Comparison of ENCODE assay signal across 1 cellular context in the genomic region with DNA sequence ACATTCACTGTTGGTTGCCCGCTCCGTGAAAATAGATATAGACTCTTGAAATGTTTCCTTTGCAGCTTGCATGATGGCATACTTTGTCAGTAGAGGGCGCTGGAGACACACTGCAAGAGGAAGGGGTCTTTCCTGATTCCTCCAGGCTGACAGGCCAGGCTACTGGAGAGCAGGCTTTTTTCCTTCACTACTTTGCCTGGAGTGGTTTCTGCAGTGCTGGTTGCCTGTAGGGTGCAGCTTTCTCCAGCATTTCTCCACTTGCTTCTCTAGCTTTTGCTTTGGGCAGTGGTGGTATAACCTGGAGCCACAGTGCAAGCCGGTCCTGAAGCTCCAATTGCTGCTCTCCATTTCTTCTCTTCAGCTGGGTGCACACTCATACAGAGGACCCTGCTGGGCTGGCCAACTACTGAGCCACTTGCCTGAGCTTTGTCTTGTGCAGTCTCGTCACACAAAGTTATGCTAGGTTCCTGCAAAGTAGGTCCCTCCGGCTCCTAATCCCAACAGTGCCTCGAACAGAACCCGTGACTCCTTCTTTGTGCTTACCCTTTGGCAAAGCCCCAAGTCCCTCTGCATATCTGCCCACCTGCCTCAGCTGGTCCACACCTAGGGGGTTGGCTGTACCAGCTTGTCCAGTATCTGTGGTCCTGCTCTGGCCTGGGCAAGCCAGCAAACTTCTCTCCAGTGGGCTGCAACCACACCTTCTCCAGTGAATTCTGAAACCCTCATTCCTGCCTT.
TF ChIP-seq lines count a peak whose summit lies in the region.

No MANE protein-coding gene starts in this region.

TF ChIP-seq in HEK293, 187 proteins besides CTCF, POLR2A, EP300 and RAD21 (continued from another document):
- TF ChIP-seq, protein P1, sequence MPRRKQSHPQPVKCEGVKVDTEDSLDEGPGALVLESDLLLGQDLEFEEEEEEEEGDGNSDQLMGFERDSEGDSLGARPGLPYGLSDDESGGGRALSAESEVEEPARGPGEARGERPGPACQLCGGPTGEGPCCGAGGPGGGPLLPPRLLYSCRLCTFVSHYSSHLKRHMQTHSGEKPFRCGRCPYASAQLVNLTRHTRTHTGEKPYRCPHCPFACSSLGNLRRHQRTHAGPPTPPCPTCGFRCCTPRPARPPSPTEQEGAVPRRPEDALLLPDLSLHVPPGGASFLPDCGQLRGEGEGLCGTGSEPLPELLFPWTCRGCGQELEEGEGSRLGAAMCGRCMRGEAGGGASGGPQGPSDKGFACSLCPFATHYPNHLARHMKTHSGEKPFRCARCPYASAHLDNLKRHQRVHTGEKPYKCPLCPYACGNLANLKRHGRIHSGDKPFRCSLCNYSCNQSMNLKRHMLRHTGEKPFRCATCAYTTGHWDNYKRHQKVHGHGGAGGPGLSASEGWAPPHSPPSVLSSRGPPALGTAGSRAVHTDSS (tag by site-specific recombination; IDR thresholded peaks at IDR 0.05), result no peak
- TF ChIP-seq, protein P2, sequence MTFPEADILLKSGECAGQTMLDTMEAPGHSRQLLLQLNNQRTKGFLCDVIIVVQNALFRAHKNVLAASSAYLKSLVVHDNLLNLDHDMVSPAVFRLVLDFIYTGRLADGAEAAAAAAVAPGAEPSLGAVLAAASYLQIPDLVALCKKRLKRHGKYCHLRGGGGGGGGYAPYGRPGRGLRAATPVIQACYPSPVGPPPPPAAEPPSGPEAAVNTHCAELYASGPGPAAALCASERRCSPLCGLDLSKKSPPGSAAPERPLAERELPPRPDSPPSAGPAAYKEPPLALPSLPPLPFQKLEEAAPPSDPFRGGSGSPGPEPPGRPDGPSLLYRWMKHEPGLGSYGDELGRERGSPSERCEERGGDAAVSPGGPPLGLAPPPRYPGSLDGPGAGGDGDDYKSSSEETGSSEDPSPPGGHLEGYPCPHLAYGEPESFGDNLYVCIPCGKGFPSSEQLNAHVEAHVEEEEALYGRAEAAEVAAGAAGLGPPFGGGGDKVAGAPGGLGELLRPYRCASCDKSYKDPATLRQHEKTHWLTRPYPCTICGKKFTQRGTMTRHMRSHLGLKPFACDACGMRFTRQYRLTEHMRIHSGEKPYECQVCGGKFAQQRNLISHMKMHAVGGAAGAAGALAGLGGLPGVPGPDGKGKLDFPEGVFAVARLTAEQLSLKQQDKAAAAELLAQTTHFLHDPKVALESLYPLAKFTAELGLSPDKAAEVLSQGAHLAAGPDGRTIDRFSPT (tag by site-specific recombination; IDR thresholded peaks at IDR 0.05), result no peak
- TF ChIP-seq ZNF654 (tag by site-specific recombination; IDR thresholded peaks at IDR 0.05; ENCODE audit: low read depth), result peak; percentile 91
- no peak for TF ChIP-seq SP3 (tag by site-specific recombination; IDR thresholded peaks at IDR 0.05)
- TF ChIP-seq, protein P3, sequence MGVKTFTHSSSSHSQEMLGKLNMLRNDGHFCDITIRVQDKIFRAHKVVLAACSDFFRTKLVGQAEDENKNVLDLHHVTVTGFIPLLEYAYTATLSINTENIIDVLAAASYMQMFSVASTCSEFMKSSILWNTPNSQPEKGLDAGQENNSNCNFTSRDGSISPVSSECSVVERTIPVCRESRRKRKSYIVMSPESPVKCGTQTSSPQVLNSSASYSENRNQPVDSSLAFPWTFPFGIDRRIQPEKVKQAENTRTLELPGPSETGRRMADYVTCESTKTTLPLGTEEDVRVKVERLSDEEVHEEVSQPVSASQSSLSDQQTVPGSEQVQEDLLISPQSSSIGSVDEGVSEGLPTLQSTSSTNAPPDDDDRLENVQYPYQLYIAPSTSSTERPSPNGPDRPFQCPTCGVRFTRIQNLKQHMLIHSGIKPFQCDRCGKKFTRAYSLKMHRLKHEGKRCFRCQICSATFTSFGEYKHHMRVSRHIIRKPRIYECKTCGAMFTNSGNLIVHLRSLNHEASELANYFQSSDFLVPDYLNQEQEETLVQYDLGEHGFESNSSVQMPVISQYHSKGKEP (tag by site-specific recombination; IDR thresholded peaks at IDR 0.05), result no peak
- TF ChIP-seq ZNF785 (tag by site-specific recombination; IDR thresholded peaks at IDR 0.05), result no peak
- TF ChIP-seq ZSCAN30 (tag by site-specific recombination; IDR thresholded peaks at IDR 0.05), result no peak
- TF ChIP-seq, protein P4, sequence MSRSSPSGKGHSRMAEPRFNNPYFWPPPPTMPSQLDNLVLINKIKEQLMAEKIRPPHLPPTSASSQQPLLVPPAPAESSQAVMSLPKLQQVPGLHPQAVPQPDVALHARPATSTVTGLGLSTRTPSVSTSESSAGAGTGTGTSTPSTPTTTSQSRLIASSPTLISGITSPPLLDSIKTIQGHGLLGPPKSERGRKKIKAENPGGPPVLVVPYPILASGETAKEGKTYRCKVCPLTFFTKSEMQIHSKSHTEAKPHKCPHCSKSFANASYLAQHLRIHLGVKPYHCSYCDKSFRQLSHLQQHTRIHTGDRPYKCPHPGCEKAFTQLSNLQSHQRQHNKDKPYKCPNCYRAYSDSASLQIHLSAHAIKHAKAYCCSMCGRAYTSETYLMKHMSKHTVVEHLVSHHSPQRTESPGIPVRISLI (tag by site-specific recombination; IDR thresholded peaks at IDR 0.05), result no peak
